22 cellular contexts compared by ENCODE assay signal in genomic region chr16:79847101-79847500, GRCh38.
A peak's percentile ranks its signal among the peaks of the same experiment; 100 is the strongest.
DNase-seq lines count a peak whose midpoint lies in the region; ATAC-seq, FAIRE-seq and TF ChIP-seq lines count a peak whose summit lies in the region.
"Had no signal": no experiment of that assay in that cellular context is flagged by ENCODE, and none has a peak within 500 bp of the region (broad histone marks: within the 10 kb centered on the region; RNA-seq: fewer than 3 reads in every experiment).

No MANE protein-coding gene starts in this region.

- 71% methylated on average over 7 of the region's 7 CpGs for WGBS in K562 (ENCODE audit: insufficient coverage, low coverage, missing lambda C conversion rate)
- 38% methylated on average over 7 of the region's 7 CpGs for WGBS in prostate gland

- no peaks in the 10 kb centered on the region for H3K9me1 ChIP-seq in K562 (ENCODE audit: control insufficient read depth, insufficient read depth, low read length)

- ATAC-seq in K562, result no peak
- peak; percentile 82 for ATAC-seq in esophagus mucosa
- no peak for ATAC-seq in HG02763 (IDR thresholded peaks at IDR 0.05; ENCODE audit: unreplicated experiment)
- ATAC-seq: GM12878, HCT116, Panc1, Right ventricle myocardium inferior had no signal

- no peak for TF ChIP-seq CTCF in K562 (IDR thresholded peaks at IDR 0.05 in 2 of 3, conservative IDR thresholded peaks at IDR 0.05 in 1 of 3; ENCODE audit: insufficient read depth in 2 of 3, low read depth in 1 of 3, low read length in 3 of 3)
- no peak for TF ChIP-seq CTCF in prostate gland (IDR thresholded peaks at IDR 0.05)
- no peak for TF ChIP-seq CTCF in Calu3 (IDR thresholded peaks at IDR 0.05; ENCODE audit: unreplicated experiment)

- peak overlapping the region; percentile 33 for H2AFZ ChIP-seq in K562 (ENCODE audit: low read depth, low read length)

- POLR2A ChIA-PET in K562 (lab: Yijun Ruan, JAX), result interaction anchor here (2.3 to 2.5 kb wide), 2 partner anchors 17 to 22 kb away, joined by 9 to 14 read pairs; no protein-coding TSS in a partner anchor

- peak overlapping the region in 7 of 11 experiments; percentile 72 to 91 (median 82); a peak in 14 of 22 replicates for H3K4me2 ChIP-seq in BLaER1 treated with 17β-estradiol and CSF1 and Interleukin-3, amounts not matched to agents 10 nM and 100 nM
- no peak overlapping the region for H3K4me2 ChIP-seq in K562 (ENCODE audit: insufficient read depth, low read length)
- H3K4me2 ChIP-seq: KMS-11 had no signal

- no peak overlapping the region for H3K9ac ChIP-seq in BLaER1 treated with 17β-estradiol and CSF1 and Interleukin-3, amounts not matched to agents 10 nM and 100 nM
- H3K9ac ChIP-seq in K562 (ENCODE audit: insufficient read depth in 1 of 2, low read depth in 2 of 2, low read length in 2 of 2), result 0 out of 4 replicates have a peak overlapping the region, but pooled peaks of 1 of the 2 experiments have one; percentile 8
- H3K9ac ChIP-seq: KMS-11 had no signal

- FAIRE-seq in K562 (lab: Jason Lieb, UNC), result no peak
- no peak for FAIRE-seq in urothelium cell line (lab: Jason Lieb, UNC)
- FAIRE-seq: GM12878, GM18507, HTR-8/SVneo had no signal

- peaks cover 6% of the 10 kb centered on the region for H3K9me3 Mint-ChIP-seq in Calu3 (ENCODE audit: low read depth, unreplicated experiment)

- H3K79me2 ChIP-seq in K562 (ENCODE audit: control insufficient read depth, insufficient read depth, low read length), result peaks cover 37% of the 10 kb centered on the region

- no peak for TF ChIP-seq RAD21 in K562 (CRISPR knock-in tag; conservative IDR thresholded peaks at IDR 0.05 in 1 of 2, IDR thresholded peaks at IDR 0.05 in 1 of 2)

- H3K4me1 ChIP-seq in BLaER1 treated with 17β-estradiol and CSF1 and Interleukin-3, amounts not matched to agents 10 nM and 100 nM, result peaks cover 13 to 90% (median 60%) of the 10 kb centered on the region in 10 experiments; a peak in 18 of 20 replicates
- H3K4me1 ChIP-seq in K562 (replicated peaks in 1 of 2; ENCODE audit: control insufficient read depth in 2 of 2, insufficient read depth in 2 of 2, low read length in 2 of 2) (peaks cover 16 to 32% of the 10 kb centered on the region in 2 experiments; a peak in 4 of 5 replicates), prostate gland (replicated peaks) (peaks cover 7% of the 10 kb centered on the region)

- H3K27ac Mint-ChIP-seq in Calu3 (ENCODE audit: unreplicated experiment), result no peak overlapping the region

- in situ Hi-C loops in K562 (cut with MboI), result no loop called here

- peaks cover 8% of the 10 kb centered on the region for H3K27me3 Mint-ChIP-seq in Calu3 (ENCODE audit: unreplicated experiment)

- no peaks in the 10 kb centered on the region for H3K27me3 ChIP-seq in BLaER1 treated with 17β-estradiol and CSF1 and Interleukin-3, amounts not matched to agents 10 nM and 100 nM
- H3K27me3 ChIP-seq in K562 (ENCODE audit: control insufficient read depth in 2 of 2, insufficient read depth in 2 of 2, low read length in 2 of 2) (no peaks in the 10 kb centered on the region), prostate gland (replicated peaks; ENCODE audit: insufficient read depth) (no peaks in the 10 kb centered on the region)

- TF ChIP-seq EP300 in K562 (IDR thresholded peaks at IDR 0.05; ENCODE audit: low read length), result no peak

- peaks cover under 1 to 21% (median 13%) of the 10 kb centered on the region in 11 experiments; a peak in 16 of 22 replicates for H3K9me3 ChIP-seq in BLaER1 treated with 17β-estradiol and CSF1 and Interleukin-3, amounts not matched to agents 10 nM and 100 nM (replicated peaks in 1 of 11)
- H3K9me3 ChIP-seq in K562 (replicated peaks; ENCODE audit: control insufficient read depth, insufficient read depth, low read depth, low read length), result no peaks in the 10 kb centered on the region
- H3K9me3 ChIP-seq in prostate gland, result no peaks in the 10 kb centered on the region

- no peak overlapping the region for H3K27ac ChIP-seq in BLaER1 treated with 17β-estradiol and CSF1 and Interleukin-3, amounts not matched to agents 10 nM and 100 nM
- H3K27ac ChIP-seq in K562 (ENCODE audit: extremely low read depth, low read depth, low read length), result no peak overlapping the region
- no peak overlapping the region for H3K27ac ChIP-seq in prostate gland
- H3K27ac ChIP-seq: KMS-11 had no signal

- no peaks in the 10 kb centered on the region for H3K36me3 ChIP-seq in BLaER1 treated with 17β-estradiol and CSF1 and Interleukin-3, amounts not matched to agents 10 nM and 100 nM
- H3K36me3 ChIP-seq in K562 (ENCODE audit: control insufficient read depth, insufficient read depth, low read length), result no peaks in the 10 kb centered on the region
- no peaks in the 10 kb centered on the region for H3K36me3 ChIP-seq in prostate gland

- H3K36me3 Mint-ChIP-seq in Calu3 (ENCODE audit: insufficient read depth, unreplicated experiment), result no peaks in the 10 kb centered on the region

- H3K4me3 ChIP-seq in BLaER1 treated with 17β-estradiol and CSF1 and Interleukin-3, amounts not matched to agents 10 nM and 100 nM, result no peak overlapping the region
- H3K4me3 ChIP-seq in K562, result no peak overlapping the region
- no peak overlapping the region for H3K4me3 ChIP-seq in prostate gland
- H3K4me3 ChIP-seq: GM12878 had no signal

- intact Hi-C loops in K562 (cut with micrococcal nuclease) (loop anchor here (5.0 kb wide), 1 partner anchor 235 kb away; no protein-coding TSS in a partner anchor), prostate gland (cut with DNase I) (loop anchor here (10.0 kb wide), 3 partner anchors 122 to 782 kb away; partner anchors contain the start of gene MAF), Calu3 (cut with micrococcal nuclease; ENCODE audit: unreplicated experiment) (no loop called here)

- H3K4me3 Mint-ChIP-seq in Calu3 (ENCODE audit: low read depth, unreplicated experiment), result no peak overlapping the region

- BruUV-seq in K562 (replicated peaks; lab: Mats Ljungman, UMichigan) (no TSS peak), Calu3 (replicated peaks; lab: Mats Ljungman, UMichigan) (no TSS peak)

- TF ChIP-seq POLR2A in K562 (conservative IDR thresholded peaks at IDR 0.05) (no peak), prostate gland (IDR thresholded peaks at IDR 0.05) (no peak)

- no peaks in the 10 kb centered on the region for H4K20me1 ChIP-seq in BLaER1 treated with 17β-estradiol and CSF1 and Interleukin-3, amounts not matched to agents 10 nM and 100 nM
- no peaks in the 10 kb centered on the region for H4K20me1 ChIP-seq in K562 (replicated peaks; ENCODE audit: control insufficient read depth, insufficient read depth, low read length)

- CTCF ChIA-PET in K562 (lab: Yijun Ruan, JAX; ENCODE audit: low intra/inter-chr PET ratio), result no interaction called here
- CTCF ChIA-PET in Calu3 (lab: Charles Lee), result no interaction called here

- no peaks in the 10 kb centered on the region for H3K4me1 Mint-ChIP-seq in Calu3 (ENCODE audit: low read depth, unreplicated experiment)

- DNase-seq in K562 (ENCODE audit: extremely low read depth in 1 of 4, low spot score in 3 of 4) (no peak), prostate gland (ENCODE audit: low spot score) (peak; percentile 68), Calu3 (no peak), urothelium cell line (ENCODE audit: low spot score) (no peak), NCI-H345 treated with DMSO at 0.1 percent for 48 hours (lab: John Stamatoyannopoulos, UW; ENCODE audit: unreplicated experiment) (no peak)
- DNase-seq: GOT3, MV-4-11, NCI-H1105 treated with DMSO at 0.1 percent for 48 hours, NCI-H2029 treated with DMSO at 0.1 percent for 48 hours, NCI-H345, NCI-H524 treated with DMSO at 0.1 percent for 48 hours, NCI-H82 had no signal

TF ChIP-seq in K562, 482 proteins besides CTCF, POLR2A, EP300 and RAD21:
- TF ChIP-seq ZBTB11 (CRISPR knock-in tag; IDR thresholded peaks at IDR 0.05), result no peak
- no peak for TF ChIP-seq ELK3 (CRISPR knock-in tag; IDR thresholded peaks at IDR 0.05)
- TF ChIP-seq HSF4 (CRISPR knock-in tag; IDR thresholded peaks at IDR 0.05; ENCODE audit: borderline replicate concordance), result no peak
- no peak for TF ChIP-seq TGIF2 (CRISPR knock-in tag; IDR thresholded peaks at IDR 0.05)
- no peak for TF ChIP-seq IRF2 (CRISPR knock-in tag; IDR thresholded peaks at IDR 0.05)
- 0 out of 2 replicates have a peak, but pooled peaks have one; percentile 1 for TF ChIP-seq SMAD4 (CRISPR knock-in tag; conservative IDR thresholded peaks at IDR 0.05)
- TF ChIP-seq ZNF12 (CRISPR knock-in tag; IDR thresholded peaks at IDR 0.05), result no peak
- TF ChIP-seq ZNF174 (CRISPR knock-in tag; IDR thresholded peaks at IDR 0.05), result no peak
TF ChIP-seq in K562: peak in this region for 1.
